26 cellular contexts compared by ENCODE assay signal in genomic region chrX:126030021-126030420, GRCh38.
"Had no signal": no experiment of that assay in that cellular context is flagged by ENCODE, and none has a peak within 500 bp of the region (broad histone marks: within the 10 kb centered on the region; RNA-seq: fewer than 3 reads in every experiment).

No MANE protein-coding gene starts in this region.

- H3K4me3 ChIP-seq: colonic mucosa, coronary artery, dorsolateral prefrontal cortex, esophagus muscularis mucosa, esophagus squamous epithelium, gastrocnemius medialis, gastroesophageal sphincter, heart left ventricle, heart right ventricle, hepatocyte had no signal

- H3K27me3 Mint-ChIP-seq: dendritic cell treated with granulocyte-macrophage colony-stimulating factor and Interleukin-4, amounts not matched to agents 40 ng/mL and 50 ng/mL, for 4 days; effector memory CD8-positive, alpha-beta T cell had no signal

- DNase-seq: colonic mucosa; cortex of kidney; dermis blood vessel endothelial cell; effector CD4-positive, alpha-beta T cell; effector CD8-positive, alpha-beta T cell; effector memory CD4-positive, alpha-beta T cell; effector memory CD8-positive, alpha-beta T cell; endodermal cell; erythroblast; esophagus squamous epithelium; foreskin fibroblast; foreskin keratinocyte; foreskin melanocyte; gastrocnemius medialis; glutamatergic neuron; head of caudate nucleus; heart left ventricle; heart right ventricle had no signal

- H3K9me3 ChIP-seq: colonic mucosa, esophagus squamous epithelium, gastrocnemius medialis, gastroesophageal sphincter, heart left ventricle had no signal

- ATAC-seq: effector memory CD8-positive, alpha-beta T cell; esophagus mucosa; foreskin keratinocyte; gastrocnemius medialis; gastroesophageal sphincter; heart left ventricle; heart right ventricle had no signal

- H3K27ac Mint-ChIP-seq: dendritic cell treated with granulocyte-macrophage colony-stimulating factor and Interleukin-4, amounts not matched to agents 40 ng/mL and 50 ng/mL, for 4 days; effector memory CD8-positive, alpha-beta T cell; endodermal cell had no signal

- H3K9me3 Mint-ChIP-seq: endodermal cell had no signal

- H3K27ac ChIP-seq: colonic mucosa, coronary artery, dorsolateral prefrontal cortex, epithelial cell of prostate, esophagus muscularis mucosa, esophagus squamous epithelium, foreskin keratinocyte, gastrocnemius medialis, gastroesophageal sphincter, heart left ventricle, heart right ventricle, hepatocyte had no signal

- H3K27me3 ChIP-seq: colonic mucosa, esophagus muscularis mucosa, esophagus squamous epithelium, foreskin keratinocyte, gastrocnemius medialis, gastroesophageal sphincter, heart left ventricle, heart right ventricle, hepatocyte had no signal

- H3K36me3 ChIP-seq: colonic mucosa, esophagus muscularis mucosa, esophagus squamous epithelium, gastrocnemius medialis, gastroesophageal sphincter, heart left ventricle, heart right ventricle had no signal

- H3K4me1 ChIP-seq: colonic mucosa, esophagus muscularis mucosa, esophagus squamous epithelium, foreskin keratinocyte, gastrocnemius medialis, gastroesophageal sphincter, heart left ventricle, heart right ventricle had no signal

- H3K4me3 Mint-ChIP-seq: dendritic cell treated with granulocyte-macrophage colony-stimulating factor and Interleukin-4, amounts not matched to agents 40 ng/mL and 50 ng/mL, for 4 days; effector memory CD8-positive, alpha-beta T cell; endodermal cell had no signal
